20 cellular contexts compared by ENCODE assay signal in the genomic region with DNA sequence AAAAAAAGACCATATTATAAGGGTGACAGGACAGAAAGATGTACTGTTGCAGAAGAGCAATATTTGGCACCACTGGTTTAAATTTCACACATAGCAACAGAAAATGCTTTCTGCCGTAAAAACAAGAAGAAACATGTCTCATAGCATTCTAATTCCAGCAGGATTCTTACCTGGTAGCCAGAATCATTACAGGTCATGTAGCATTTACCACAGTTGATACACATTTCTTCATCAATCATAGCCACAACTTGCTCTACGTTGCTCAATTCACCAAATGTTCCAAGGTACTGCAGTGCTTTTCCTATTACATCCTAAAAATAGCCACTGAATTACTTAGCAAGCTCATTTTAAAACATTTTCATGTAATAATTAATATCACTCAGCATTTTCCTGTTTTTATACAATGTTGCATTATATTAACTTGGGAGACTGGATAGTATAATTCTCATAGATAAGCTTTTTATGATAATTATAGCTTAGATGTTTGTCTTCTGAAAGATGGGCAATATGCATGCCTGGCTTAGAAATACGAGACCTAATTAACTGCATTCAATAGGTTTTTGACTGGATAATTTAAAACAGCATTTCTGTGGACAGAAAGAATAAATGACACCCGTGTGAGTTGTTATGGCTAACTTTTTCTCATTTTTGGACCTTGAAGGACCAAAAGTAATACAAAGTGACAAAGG.
"Had no signal": no experiment of that assay in that cellular context is flagged by ENCODE, and none has a peak within 500 bp of the region (broad histone marks: within the 10 kb centered on the region; RNA-seq: fewer than 3 reads in every experiment).

No MANE protein-coding gene starts in this region.

- DNase-seq: activated CD4-positive, alpha-beta T cell treated with anti-CD3 and anti-CD28 coated beads, Interleukin-2, amount 10 ng/mL, durations not matched to agents 7 days and 5 days; activated CD4-positive, CD25-positive, alpha-beta regulatory T cell treated with anti-CD3 and anti-CD28 coated beads, Interleukin-2, amount 50 U/mL, for 72 hours; activated CD8-positive, alpha-beta T cell treated with anti-CD3 and anti-CD28 coated beads, Interleukin-2, amount 10 ng/mL, durations not matched to agents 7 days and 5 days; amniotic stem cell; cortex of kidney; erythroblast; foreskin melanocyte; kidney glomerular epithelial cell; left lung; naive thymus-derived CD8-positive, alpha-beta T cell; small intestine; stimulated activated CD4-positive, alpha-beta T cell treated with anti-CD3 and anti-CD28 coated beads, Interleukin-2, amount 100 ng/mL, for 24 hours; stomach; WERI-Rb-1 had no signal

- H3K27me3 ChIP-seq: cardiac muscle cell, left lung, stomach, suprapubic skin, tibial nerve had no signal

- H3K27ac ChIP-seq: cardiac muscle cell, left lung, stomach, suprapubic skin, tibial nerve, WERI-Rb-1 had no signal

- H3K4me1 ChIP-seq: left lung, stomach, tibial nerve had no signal

- ATAC-seq: activated CD8-positive, alpha-beta T cell treated with anti-CD3 and anti-CD28 coated beads, Interleukin-2, amount 10 ng/mL, durations not matched to agents 7 days and 5 days; activated T-helper 17 cell treated with anti-CD3 and anti-CD28 coated beads, Interleukin-2, amount 50 U/mL, for 72 hours; left lung; naive thymus-derived CD8-positive, alpha-beta T cell; sciatic nerve; stimulated activated effector memory CD8-positive, alpha-beta T cell treated with anti-CD3 and anti-CD28 coated beads, Interleukin-12 subunit alpha, Interleukin-12 subunit beta, amount 100 ng/mL, for 72 hours had no signal
